ENCODE assay signal across 1 cellular context in genomic region chr22:24315367-24315781, GRCh38.
TF ChIP-seq lines count a peak whose summit lies in the region.

No MANE protein-coding gene starts in this region.

TF ChIP-seq in HepG2, 621 proteins besides CTCF, POLR2A, EP300 and RAD21 (continued from another document and continues in another):
- TF ChIP-seq ZNF318 (CRISPR knock-in tag; IDR thresholded peaks at IDR 0.05) (no peak), ZNF777 (CRISPR knock-in tag; IDR thresholded peaks at IDR 0.05) (no peak), ZNF407 (CRISPR knock-in tag; IDR thresholded peaks at IDR 0.05; ENCODE audit: not compliant biosample characterization) (no peak), ZNF513 (CRISPR knock-in tag; conservative IDR thresholded peaks at IDR 0.05) (no peak), FOXO4 (CRISPR knock-in tag; conservative IDR thresholded peaks at IDR 0.05) (no peak), ZNF263 (CRISPR knock-in tag; IDR thresholded peaks at IDR 0.05) (no peak), ZBTB25 (CRISPR knock-in tag; IDR thresholded peaks at IDR 0.05) (no peak), ZNF350 (CRISPR knock-in tag; IDR thresholded peaks at IDR 0.05; ENCODE audit: borderline replicate concordance, low read depth) (no peak), GATAD2A (CRISPR knock-in tag; IDR thresholded peaks at IDR 0.05) (peak; percentile 79), ZSCAN25 (CRISPR knock-in tag; IDR thresholded peaks at IDR 0.05) (no peak), ATF5 (CRISPR knock-in tag; IDR thresholded peaks at IDR 0.05; ENCODE audit: low read depth) (no peak), ZNF570 (CRISPR knock-in tag; IDR thresholded peaks at IDR 0.05; ENCODE audit: borderline replicate concordance) (no peak), SAP130 (CRISPR knock-in tag; IDR thresholded peaks at IDR 0.05; ENCODE audit: low read depth) (0 out of 2 replicates have a peak, but pooled peaks have one; percentile 9), POLR2G (IDR thresholded peaks at IDR 0.05; ENCODE audit: low read depth, low read length) (no peak), KDM2A (CRISPR knock-in tag; IDR thresholded peaks at IDR 0.05; ENCODE audit: borderline replicate concordance, low read depth) (no peak), FOXP4 (CRISPR knock-in tag; IDR thresholded peaks at IDR 0.05) (peak; percentile 51), ZBTB10 (CRISPR knock-in tag; IDR thresholded peaks at IDR 0.05; ENCODE audit: borderline replicate concordance) (no peak), BCL3 (CRISPR knock-in tag; IDR thresholded peaks at IDR 0.05) (no peak), CEBPG (CRISPR knock-in tag; IDR thresholded peaks at IDR 0.05) (no peak), ZNF138 (CRISPR knock-in tag; IDR thresholded peaks at IDR 0.05; ENCODE audit: low read depth) (no peak)
